32 cellular contexts compared by ENCODE assay signal in genomic region chr4:129037093-129037492, GRCh38.
"Had no signal": no experiment of that assay in that cellular context is flagged by ENCODE, and none has a peak within 500 bp of the region (broad histone marks: within the 10 kb centered on the region; RNA-seq: fewer than 3 reads in every experiment).

No MANE protein-coding gene starts in this region.

- H3K4me1 ChIP-seq: adrenal gland, body of pancreas, colonic mucosa, foreskin keratinocyte, gastrocnemius medialis had no signal

- H3K27me3 Mint-ChIP-seq: activated CD4-positive, alpha-beta memory T cell treated with anti-CD3 and anti-CD28 coated beads for 36 hours; activated CD4-positive, alpha-beta T cell treated with anti-CD3 and anti-CD28 coated beads for 36 hours; activated CD4-positive, alpha-beta T cell treated with anti-CD3 and anti-CD28 coated beads, Interleukin-2, amount 10 ng/mL, durations not matched to agents 24 days and 14 days; activated CD8-positive, alpha-beta memory T cell treated with anti-CD3 and anti-CD28 coated beads, Interleukin-2, amount 10 ng/mL, durations not matched to agents 7 days and 5 days; activated naive CD4-positive, alpha-beta T cell treated with anti-CD3 and anti-CD28 coated beads, Interleukin-2, amount 50 U/mL, for 24 hours; activated naive CD8-positive, alpha-beta T cell treated with anti-CD3 and anti-CD28 coated beads for 36 hours; activated naive CD8-positive, alpha-beta T cell treated with anti-CD3 and anti-CD28 coated beads, Interleukin-2, amount 50 U/mL, for 24 hours had no signal

- H3K27ac ChIP-seq: adrenal gland, body of pancreas, colonic mucosa, epithelial cell of prostate, esophagus squamous epithelium, foreskin keratinocyte, gastrocnemius medialis had no signal

- H3K27me3 ChIP-seq: adrenal gland, body of pancreas, colonic mucosa, esophagus squamous epithelium, foreskin keratinocyte, gastrocnemius medialis had no signal

- H3K4me3 ChIP-seq: adrenal gland, body of pancreas, colonic mucosa, esophagus squamous epithelium, gastrocnemius medialis had no signal

- ATAC-seq: activated CD4-positive, alpha-beta T cell treated with anti-CD3 and anti-CD28 coated beads for 36 hours; activated CD8-positive, alpha-beta memory T cell treated with anti-CD3 and anti-CD28 coated beads, Interleukin-2, amount 10 ng/mL, durations not matched to agents 7 days and 5 days; activated CD8-positive, alpha-beta T cell treated with anti-CD3 and anti-CD28 coated beads, Interleukin-2, amount 10 ng/mL, durations not matched to agents 7 days and 5 days; activated naive CD8-positive, alpha-beta T cell treated with anti-CD3 and anti-CD28 coated beads, Interleukin-2, amount 50 U/mL, for 24 hours; body of pancreas; foreskin keratinocyte; gastrocnemius medialis had no signal

- DNase-seq: activated CD4-positive, alpha-beta memory T cell treated with anti-CD3 and anti-CD28 coated beads for 36 hours; activated CD4-positive, alpha-beta T cell treated with anti-CD3 and anti-CD28 coated beads for 36 hours; activated CD4-positive, alpha-beta T cell treated with anti-CD3 and anti-CD28 coated beads, Interleukin-2, amount 10 ng/mL, durations not matched to agents 24 days and 14 days; activated CD4-positive, CD25-positive, alpha-beta regulatory T cell; activated CD4-positive, CD25-positive, alpha-beta regulatory T cell treated with anti-CD3 and anti-CD28 coated beads, Interleukin-2, amount 50 U/mL, for 72 hours; activated CD8-positive, alpha-beta memory T cell treated with anti-CD3 and anti-CD28 coated beads, Interleukin-2, amount 10 ng/mL, durations not matched to agents 7 days and 5 days; activated CD8-positive, alpha-beta memory T cell treated with anti-CD3 and anti-CD28 coated beads, Interleukin-2, amount 50 U/mL, for 4 hours; activated CD8-positive, alpha-beta T cell treated with anti-CD3 and anti-CD28 coated beads, Interleukin-2, amount 10 ng/mL, durations not matched to agents 7 days and 5 days; activated effector memory CD4-positive, alpha-beta T cell treated with anti-CD3 and anti-CD28 coated beads, Interleukin-2, amount 50 U/mL, for 16 hours; activated naive CD4-positive, alpha-beta T cell treated with anti-CD3 and anti-CD28 coated beads for 36 hours; activated naive CD8-positive, alpha-beta T cell treated with anti-CD3 and anti-CD28 coated beads for 36 hours; activated naive CD8-positive, alpha-beta T cell treated with anti-CD3 and anti-CD28 coated beads, Interleukin-2, amount 50 U/mL, for 24 hours; activated T-cell treated with anti-CD3 and anti-CD28 coated beads, Interleukin-2, amount 50 U/mL, for 1 hour; activated T-cell treated with anti-CD3 and anti-CD28 coated beads, Interleukin-2, amount 50 U/mL, for 48 hours; adrenal gland; amygdala; aorta; central memory CD4-positive, alpha-beta T cell; cerebellar nuclear complex; colonic mucosa; effector CD8-positive, alpha-beta T cell; esophagus squamous epithelium; foreskin keratinocyte; gastrocnemius medialis; glutamatergic neuron; T-helper 2 cell had no signal

- H3K4me1 Mint-ChIP-seq: activated CD4-positive, alpha-beta T cell treated with anti-CD3 and anti-CD28 coated beads for 36 hours; activated CD4-positive, alpha-beta T cell treated with anti-CD3 and anti-CD28 coated beads, Interleukin-2, amount 10 ng/mL, durations not matched to agents 24 days and 14 days; activated CD8-positive, alpha-beta memory T cell treated with anti-CD3 and anti-CD28 coated beads, Interleukin-2, amount 10 ng/mL, durations not matched to agents 7 days and 5 days; activated naive CD4-positive, alpha-beta T cell treated with anti-CD3 and anti-CD28 coated beads, Interleukin-2, amount 50 U/mL, for 24 hours; activated naive CD8-positive, alpha-beta T cell treated with anti-CD3 and anti-CD28 coated beads for 36 hours; activated naive CD8-positive, alpha-beta T cell treated with anti-CD3 and anti-CD28 coated beads, Interleukin-2, amount 50 U/mL, for 24 hours had no signal

- H3K9me3 Mint-ChIP-seq: activated CD4-positive, alpha-beta memory T cell treated with anti-CD3 and anti-CD28 coated beads for 36 hours; activated naive CD4-positive, alpha-beta T cell treated with anti-CD3 and anti-CD28 coated beads for 36 hours; activated naive CD4-positive, alpha-beta T cell treated with anti-CD3 and anti-CD28 coated beads, Interleukin-2, amount 50 U/mL, for 24 hours; activated naive CD8-positive, alpha-beta T cell treated with anti-CD3 and anti-CD28 coated beads, Interleukin-2, amount 50 U/mL, for 24 hours had no signal

- H3K4me3 Mint-ChIP-seq: activated CD4-positive, alpha-beta memory T cell treated with anti-CD3 and anti-CD28 coated beads for 36 hours; activated CD4-positive, alpha-beta T cell treated with anti-CD3 and anti-CD28 coated beads for 36 hours; activated CD4-positive, alpha-beta T cell treated with anti-CD3 and anti-CD28 coated beads, Interleukin-2, amount 10 ng/mL, durations not matched to agents 24 days and 14 days; activated CD8-positive, alpha-beta memory T cell treated with anti-CD3 and anti-CD28 coated beads, Interleukin-2, amount 10 ng/mL, durations not matched to agents 7 days and 5 days; activated CD8-positive, alpha-beta T cell treated with anti-CD3 and anti-CD28 coated beads, Interleukin-2, amount 10 ng/mL, durations not matched to agents 7 days and 5 days; activated naive CD4-positive, alpha-beta T cell treated with anti-CD3 and anti-CD28 coated beads for 36 hours; activated naive CD4-positive, alpha-beta T cell treated with anti-CD3 and anti-CD28 coated beads, Interleukin-2, amount 50 U/mL, for 24 hours; activated naive CD8-positive, alpha-beta T cell treated with anti-CD3 and anti-CD28 coated beads for 36 hours; activated naive CD8-positive, alpha-beta T cell treated with anti-CD3 and anti-CD28 coated beads, Interleukin-2, amount 50 U/mL, for 24 hours; activated T-helper 1 cell treated with anti-CD3 and anti-CD28 coated beads, Interleukin-12 subunit alpha, Interleukin-12 subunit beta, Interleukin-2, Interleukin-4 antibody, amounts not matched to agents 30 ng/mL and 10 ng/mL and 1 ng/mL, durations not matched to agents 14 hours and 24 hours and 36 hours had no signal

- H3K27ac Mint-ChIP-seq: activated CD4-positive, alpha-beta memory T cell treated with anti-CD3 and anti-CD28 coated beads for 36 hours; activated CD4-positive, alpha-beta T cell treated with anti-CD3 and anti-CD28 coated beads for 36 hours; activated CD4-positive, alpha-beta T cell treated with anti-CD3 and anti-CD28 coated beads, Interleukin-2, amount 10 ng/mL, durations not matched to agents 24 days and 14 days; activated CD8-positive, alpha-beta memory T cell treated with anti-CD3 and anti-CD28 coated beads, Interleukin-2, amount 10 ng/mL, durations not matched to agents 7 days and 5 days; activated CD8-positive, alpha-beta T cell treated with anti-CD3 and anti-CD28 coated beads, Interleukin-2, amount 10 ng/mL, durations not matched to agents 7 days and 5 days; activated naive CD4-positive, alpha-beta T cell treated with anti-CD3 and anti-CD28 coated beads for 36 hours; activated naive CD8-positive, alpha-beta T cell treated with anti-CD3 and anti-CD28 coated beads for 36 hours; activated naive CD8-positive, alpha-beta T cell treated with anti-CD3 and anti-CD28 coated beads, Interleukin-2, amount 50 U/mL, for 24 hours; activated T-helper 1 cell treated with anti-CD3 and anti-CD28 coated beads, Interleukin-12 subunit alpha, Interleukin-12 subunit beta, Interleukin-2, Interleukin-4 antibody, amounts not matched to agents 30 ng/mL and 10 ng/mL and 1 ng/mL, durations not matched to agents 14 hours and 24 hours and 36 hours; activated T-helper 2 cell treated with anti-CD3 and anti-CD28 coated beads, Interferon-gamma antibody, Interleukin-2, Interleukin-4, amounts not matched to agents 10 μg/mL and 5 μg/mL and 100 μg/mL, durations not matched to agents 14 hours and 24 hours and 36 hours had no signal

- H3K36me3 ChIP-seq: adrenal gland, colonic mucosa had no signal

- FAIRE-seq: endothelial cell of umbilical vein had no signal

- H3K9me3 ChIP-seq: adrenal gland, body of pancreas, colonic mucosa, gastrocnemius medialis had no signal
